Comparison of ENCODE assay signal across 28 cellular contexts in genomic region chr15:27248251-27248650, GRCh38.
"Had no signal": no experiment of that assay in that cellular context is flagged by ENCODE, and none has a peak within 500 bp of the region (broad histone marks: within the 10 kb centered on the region; RNA-seq: fewer than 3 reads in every experiment).

No MANE protein-coding gene starts in this region.

- DNase-seq: activated CD4-positive, alpha-beta memory T cell treated with anti-CD3 and anti-CD28 coated beads for 36 hours; activated CD4-positive, alpha-beta T cell treated with anti-CD3 and anti-CD28 coated beads for 36 hours; activated CD4-positive, CD25-positive, alpha-beta regulatory T cell; activated CD4-positive, CD25-positive, alpha-beta regulatory T cell treated with anti-CD3 and anti-CD28 coated beads, Interleukin-2, amount 50 U/mL, for 72 hours; activated CD8-positive, alpha-beta memory T cell treated with anti-CD3 and anti-CD28 coated beads, Interleukin-2, amount 10 ng/mL, durations not matched to agents 7 days and 5 days; activated CD8-positive, alpha-beta memory T cell treated with anti-CD3 and anti-CD28 coated beads, Interleukin-2, amount 50 U/mL, for 4 hours; activated CD8-positive, alpha-beta T cell treated with anti-CD3 and anti-CD28 coated beads, Interleukin-2, amount 10 ng/mL, durations not matched to agents 7 days and 5 days; activated effector memory CD4-positive, alpha-beta T cell treated with anti-CD3 and anti-CD28 coated beads, Interleukin-2, amount 50 U/mL, for 16 hours; activated naive CD4-positive, alpha-beta T cell treated with anti-CD3 and anti-CD28 coated beads for 36 hours; activated naive CD8-positive, alpha-beta T cell treated with anti-CD3 and anti-CD28 coated beads for 36 hours; activated naive CD8-positive, alpha-beta T cell treated with anti-CD3 and anti-CD28 coated beads, Interleukin-2, amount 50 U/mL, for 24 hours; activated T-cell treated with anti-CD3 and anti-CD28 coated beads, Interleukin-2, amount 50 U/mL, for 1 hour; activated T-cell treated with anti-CD3 and anti-CD28 coated beads, Interleukin-2, amount 50 U/mL, for 48 hours; adrenal gland; amygdala; aorta; body of pancreas; caudate nucleus; effector CD8-positive, alpha-beta T cell; foreskin fibroblast; T-helper 1 cell; T-helper 17 cell; T1000 had no signal

- H3K36me3 Mint-ChIP-seq: activated CD4-positive, alpha-beta memory T cell treated with anti-CD3 and anti-CD28 coated beads for 36 hours; activated CD8-positive, alpha-beta memory T cell treated with anti-CD3 and anti-CD28 coated beads, Interleukin-2, amount 10 ng/mL, durations not matched to agents 7 days and 5 days; activated naive CD4-positive, alpha-beta T cell treated with anti-CD3 and anti-CD28 coated beads, Interleukin-2, amount 50 U/mL, for 24 hours; activated naive CD8-positive, alpha-beta T cell treated with anti-CD3 and anti-CD28 coated beads for 36 hours had no signal

- H3K9me3 Mint-ChIP-seq: activated CD4-positive, alpha-beta T cell treated with anti-CD3 and anti-CD28 coated beads, Interleukin-2, amount 10 ng/mL, durations not matched to agents 24 days and 14 days; activated naive CD4-positive, alpha-beta T cell treated with anti-CD3 and anti-CD28 coated beads, Interleukin-2, amount 50 U/mL, for 24 hours had no signal

- H3K9me3 ChIP-seq: adrenal gland, body of pancreas had no signal

- H3K4me3 Mint-ChIP-seq: activated CD4-positive, alpha-beta memory T cell treated with anti-CD3 and anti-CD28 coated beads for 36 hours; activated CD4-positive, alpha-beta T cell treated with anti-CD3 and anti-CD28 coated beads for 36 hours; activated CD4-positive, alpha-beta T cell treated with anti-CD3 and anti-CD28 coated beads, Interleukin-2, amount 10 ng/mL, durations not matched to agents 24 days and 14 days; activated CD8-positive, alpha-beta memory T cell treated with anti-CD3 and anti-CD28 coated beads, Interleukin-2, amount 10 ng/mL, durations not matched to agents 7 days and 5 days; activated CD8-positive, alpha-beta T cell treated with anti-CD3 and anti-CD28 coated beads, Interleukin-2, amount 10 ng/mL, durations not matched to agents 7 days and 5 days; activated naive CD4-positive, alpha-beta T cell treated with anti-CD3 and anti-CD28 coated beads for 36 hours; activated naive CD4-positive, alpha-beta T cell treated with anti-CD3 and anti-CD28 coated beads, Interleukin-2, amount 50 U/mL, for 24 hours; activated naive CD8-positive, alpha-beta T cell treated with anti-CD3 and anti-CD28 coated beads for 36 hours; activated naive CD8-positive, alpha-beta T cell treated with anti-CD3 and anti-CD28 coated beads, Interleukin-2, amount 50 U/mL, for 24 hours; activated T-helper 1 cell treated with anti-CD3 and anti-CD28 coated beads, Interleukin-12 subunit alpha, Interleukin-12 subunit beta, Interleukin-2, Interleukin-4 antibody, amounts not matched to agents 30 ng/mL and 10 ng/mL and 1 ng/mL, durations not matched to agents 14 hours and 24 hours and 36 hours; T-helper 17 cell; T-helper 2 cell treated with Interferon-gamma antibody and Interleukin-4, amounts not matched to agents 5 μg/mL and 100 μg/mL, for 36 hours had no signal

- H3K4me3 ChIP-seq: adrenal gland, body of pancreas had no signal

- H3K27me3 Mint-ChIP-seq: activated CD4-positive, alpha-beta memory T cell treated with anti-CD3 and anti-CD28 coated beads for 36 hours; activated CD4-positive, alpha-beta T cell treated with anti-CD3 and anti-CD28 coated beads for 36 hours; activated CD4-positive, alpha-beta T cell treated with anti-CD3 and anti-CD28 coated beads, Interleukin-2, amount 10 ng/mL, durations not matched to agents 24 days and 14 days; activated CD8-positive, alpha-beta memory T cell treated with anti-CD3 and anti-CD28 coated beads, Interleukin-2, amount 10 ng/mL, durations not matched to agents 7 days and 5 days; activated naive CD4-positive, alpha-beta T cell treated with anti-CD3 and anti-CD28 coated beads, Interleukin-2, amount 50 U/mL, for 24 hours; activated naive CD8-positive, alpha-beta T cell treated with anti-CD3 and anti-CD28 coated beads for 36 hours; activated naive CD8-positive, alpha-beta T cell treated with anti-CD3 and anti-CD28 coated beads, Interleukin-2, amount 50 U/mL, for 24 hours; T-helper 17 cell had no signal

- H3K27ac Mint-ChIP-seq: activated CD4-positive, alpha-beta memory T cell treated with anti-CD3 and anti-CD28 coated beads for 36 hours; activated CD4-positive, alpha-beta T cell treated with anti-CD3 and anti-CD28 coated beads for 36 hours; activated CD4-positive, alpha-beta T cell treated with anti-CD3 and anti-CD28 coated beads, Interleukin-2, amount 10 ng/mL, durations not matched to agents 24 days and 14 days; activated CD8-positive, alpha-beta memory T cell treated with anti-CD3 and anti-CD28 coated beads, Interleukin-2, amount 10 ng/mL, durations not matched to agents 7 days and 5 days; activated CD8-positive, alpha-beta T cell treated with anti-CD3 and anti-CD28 coated beads, Interleukin-2, amount 10 ng/mL, durations not matched to agents 7 days and 5 days; activated naive CD4-positive, alpha-beta T cell treated with anti-CD3 and anti-CD28 coated beads for 36 hours; activated naive CD4-positive, alpha-beta T cell treated with anti-CD3 and anti-CD28 coated beads, Interleukin-2, amount 50 U/mL, for 24 hours; activated naive CD8-positive, alpha-beta T cell treated with anti-CD3 and anti-CD28 coated beads for 36 hours; activated naive CD8-positive, alpha-beta T cell treated with anti-CD3 and anti-CD28 coated beads, Interleukin-2, amount 50 U/mL, for 24 hours; activated T-helper 1 cell treated with anti-CD3 and anti-CD28 coated beads, Interleukin-12 subunit alpha, Interleukin-12 subunit beta, Interleukin-2, Interleukin-4 antibody, amounts not matched to agents 30 ng/mL and 10 ng/mL and 1 ng/mL, durations not matched to agents 14 hours and 24 hours and 36 hours; activated T-helper 2 cell treated with anti-CD3 and anti-CD28 coated beads, Interferon-gamma antibody, Interleukin-2, Interleukin-4, amounts not matched to agents 10 μg/mL and 5 μg/mL and 100 μg/mL, durations not matched to agents 14 hours and 24 hours and 36 hours; T-helper 17 cell; T-helper 2 cell treated with Interferon-gamma antibody and Interleukin-4, amounts not matched to agents 5 μg/mL and 100 μg/mL, for 36 hours had no signal

- H3K27me3 ChIP-seq: adrenal gland, body of pancreas had no signal

- H3K4me1 Mint-ChIP-seq: activated CD4-positive, alpha-beta T cell treated with anti-CD3 and anti-CD28 coated beads for 36 hours; activated CD4-positive, alpha-beta T cell treated with anti-CD3 and anti-CD28 coated beads, Interleukin-2, amount 10 ng/mL, durations not matched to agents 24 days and 14 days; activated CD8-positive, alpha-beta memory T cell treated with anti-CD3 and anti-CD28 coated beads, Interleukin-2, amount 10 ng/mL, durations not matched to agents 7 days and 5 days; activated naive CD4-positive, alpha-beta T cell treated with anti-CD3 and anti-CD28 coated beads, Interleukin-2, amount 50 U/mL, for 24 hours; activated naive CD8-positive, alpha-beta T cell treated with anti-CD3 and anti-CD28 coated beads for 36 hours; activated naive CD8-positive, alpha-beta T cell treated with anti-CD3 and anti-CD28 coated beads, Interleukin-2, amount 50 U/mL, for 24 hours; T-helper 17 cell had no signal

- H3K4me1 ChIP-seq: adrenal gland, body of pancreas had no signal

- H3K36me3 ChIP-seq: adrenal gland had no signal
